In genomic region chr6:35916893-35917292, GRCh38 we compare ENCODE assay signal across 7 cellular contexts. TPM values are rescaled to one million over a fixed set of nuclear protein-coding genes. Genes with fewer than 3 reads are reported as not detected.
DNase-seq lines count a peak whose midpoint lies in the region; ATAC-seq and TF ChIP-seq lines count a peak whose summit lies in the region.
"Not testable (repeated sequence)": the region's sequence is repeated elsewhere in the genome, so short reads cannot be mapped to it uniquely, and the experiment has no call there.

No MANE protein-coding gene starts in this region.

- not testable (repeated sequence) for H3F3A ChIP-seq in Loucy (ENCODE audit: low read depth); SU-DHL-6 (ENCODE audit: insufficient read depth)

- CTCF ChIA-PET in CD8-positive, alpha-beta T cell (lab: Charles Lee); activated CD8-positive, alpha-beta T cell treated with anti-CD3 and anti-CD28 coated beads for 36 hours (lab: Charles Lee): not testable (repeated sequence)

- not testable (repeated sequence) for H3K27me3 Mint-ChIP-seq in CD8-positive, alpha-beta T cell (ENCODE audit: low read depth); activated CD8-positive, alpha-beta T cell treated with anti-CD3 and anti-CD28 coated beads for 36 hours; activated naive CD4-positive, alpha-beta T cell treated with anti-CD3 and anti-CD28 coated beads, Interleukin-2, amount 50 U/mL, for 24 hours; osteocyte (ENCODE audit: unreplicated experiment)

- H3K9me3 Mint-ChIP-seq in CD8-positive, alpha-beta T cell; activated CD8-positive, alpha-beta T cell treated with anti-CD3 and anti-CD28 coated beads for 36 hours; activated naive CD4-positive, alpha-beta T cell treated with anti-CD3 and anti-CD28 coated beads, Interleukin-2, amount 50 U/mL, for 24 hours; osteocyte (ENCODE audit: unreplicated experiment): not testable (repeated sequence)

- not testable (repeated sequence) for ATAC-seq in CD8-positive, alpha-beta T cell; activated CD8-positive, alpha-beta T cell treated with anti-CD3 and anti-CD28 coated beads for 36 hours

- H3K36me3 Mint-ChIP-seq in CD8-positive, alpha-beta T cell: peaks cover 35% of the 10 kb centered on the region
- H3K36me3 Mint-ChIP-seq in activated CD8-positive, alpha-beta T cell treated with anti-CD3 and anti-CD28 coated beads for 36 hours (ENCODE audit: low read depth): peaks cover 49% of the 10 kb centered on the region
- peaks cover 11% of the 10 kb centered on the region for H3K36me3 Mint-ChIP-seq in activated naive CD4-positive, alpha-beta T cell treated with anti-CD3 and anti-CD28 coated beads, Interleukin-2, amount 50 U/mL, for 24 hours
- not testable (repeated sequence) for H3K36me3 Mint-ChIP-seq in osteocyte (ENCODE audit: unreplicated experiment)

- DNase-seq in CD8-positive, alpha-beta T cell; activated CD8-positive, alpha-beta T cell treated with anti-CD3 and anti-CD28 coated beads for 36 hours: not testable (repeated sequence)
- DNase-seq in osteocyte (ENCODE audit: extremely low spot score, unreplicated experiment): peak; percentile 8

- H3K27ac Mint-ChIP-seq in CD8-positive, alpha-beta T cell: peak overlapping the region; percentile 37
- peak overlapping the region; percentile 38 for H3K27ac Mint-ChIP-seq in activated CD8-positive, alpha-beta T cell treated with anti-CD3 and anti-CD28 coated beads for 36 hours
- H3K27ac Mint-ChIP-seq in activated naive CD4-positive, alpha-beta T cell treated with anti-CD3 and anti-CD28 coated beads, Interleukin-2, amount 50 U/mL, for 24 hours; osteocyte (ENCODE audit: unreplicated experiment): not testable (repeated sequence)

- H3K79me2 ChIP-seq in Loucy (ENCODE audit: insufficient read depth, low read length): peaks cover 90% of the 10 kb centered on the region
- peaks cover 88% of the 10 kb centered on the region for H3K79me2 ChIP-seq in SU-DHL-6 (ENCODE audit: insufficient read depth, low read length)

- H3K27ac ChIP-seq in CD8-positive, alpha-beta T cell (ENCODE audit: low read depth, low read length); SU-DHL-6 (ENCODE audit: low read depth, low read length); iPS-20b (ENCODE audit: low read length): not testable (repeated sequence)

- H3K4me1 Mint-ChIP-seq in CD8-positive, alpha-beta T cell (ENCODE audit: low read depth): peaks cover 41% of the 10 kb centered on the region
- H3K4me1 Mint-ChIP-seq in activated CD8-positive, alpha-beta T cell treated with anti-CD3 and anti-CD28 coated beads for 36 hours (ENCODE audit: low read depth): peaks cover 25% of the 10 kb centered on the region
- H3K4me1 Mint-ChIP-seq in activated naive CD4-positive, alpha-beta T cell treated with anti-CD3 and anti-CD28 coated beads, Interleukin-2, amount 50 U/mL, for 24 hours: peaks cover 31% of the 10 kb centered on the region
- peaks cover 57% of the 10 kb centered on the region for H3K4me1 Mint-ChIP-seq in osteocyte (ENCODE audit: unreplicated experiment)

- H3K4me3 Mint-ChIP-seq in CD8-positive, alpha-beta T cell; osteocyte (ENCODE audit: unreplicated experiment): not testable (repeated sequence)
- H3K4me3 Mint-ChIP-seq in activated CD8-positive, alpha-beta T cell treated with anti-CD3 and anti-CD28 coated beads for 36 hours: peak overlapping the region; percentile 18
- H3K4me3 Mint-ChIP-seq in activated naive CD4-positive, alpha-beta T cell treated with anti-CD3 and anti-CD28 coated beads, Interleukin-2, amount 50 U/mL, for 24 hours: peak overlapping the region; percentile 38

- not testable (repeated sequence) for H2AFZ ChIP-seq in Loucy (ENCODE audit: low read length); SU-DHL-6 (ENCODE audit: low read depth, low read length, severe bottlenecking)

- H4K20me1 ChIP-seq in Loucy (ENCODE audit: insufficient read depth, low read length, poor library complexity, severe bottlenecking): peaks cover 61% of the 10 kb centered on the region
- peaks cover 15% of the 10 kb centered on the region for H4K20me1 ChIP-seq in SU-DHL-6 (ENCODE audit: low read depth, low read length)

- intact Hi-C loops in CD8-positive, alpha-beta T cell (cut with DNase I, micrococcal nuclease): loop anchor here in 1 of 2 experiments (5.0 kb wide), 1 partner anchor 280 kb away; the partner anchor contains the start of gene BRPF3
- intact Hi-C loops in activated CD8-positive, alpha-beta T cell treated with anti-CD3 and anti-CD28 coated beads for 36 hours (cut with micrococcal nuclease): not testable (repeated sequence)

- not testable (repeated sequence) for H3K27me3 ChIP-seq in CD8-positive, alpha-beta T cell (ENCODE audit: insufficient read depth, low read length); Loucy (ENCODE audit: insufficient read depth, low read length, poor library complexity, severe bottlenecking); SU-DHL-6 (ENCODE audit: low read length); iPS-20b (ENCODE audit: insufficient read depth, low read length)

- peaks cover 19% of the 10 kb centered on the region for H3K4me1 ChIP-seq in CD8-positive, alpha-beta T cell (ENCODE audit: insufficient read depth, low read length)
- H3K4me1 ChIP-seq in Loucy (ENCODE audit: insufficient read depth, low read length, poor library complexity, severe bottlenecking): peaks cover 30% of the 10 kb centered on the region
- not testable (repeated sequence) for H3K4me1 ChIP-seq in iPS-20b (ENCODE audit: insufficient read depth, low read length)

- POLR2A ChIA-PET in CD8-positive, alpha-beta T cell (lab: Charles Lee): not testable (repeated sequence)
- POLR2A ChIA-PET in activated CD8-positive, alpha-beta T cell treated with anti-CD3 and anti-CD28 coated beads for 36 hours (lab: Charles Lee): interaction anchor here (0.6 to 1.6 kb wide), 4 partner anchors 9 to 184 kb away, joined by 3 to 5 read pairs (median 4); partner anchors contain the start of gene MAPK14

- H3K4me2 ChIP-seq in Loucy (ENCODE audit: low read depth, low read length, poor library complexity, severe bottlenecking): peak overlapping the region; percentile 78
- peak overlapping the region; percentile 81 for H3K4me2 ChIP-seq in SU-DHL-6 (ENCODE audit: low read depth, low read length, poor library complexity, severe bottlenecking)

- not testable (repeated sequence) for H3K9me2 ChIP-seq in Loucy (replicated peaks; ENCODE audit: low read depth, low read length); SU-DHL-6 (replicated peaks; ENCODE audit: insufficient read depth, low read length)

- TF ChIP-seq CTCF in CD8-positive, alpha-beta T cell (IDR thresholded peaks at IDR 0.05); Loucy (conservative IDR thresholded peaks at IDR 0.05; ENCODE audit: low read length); SU-DHL-6 (IDR thresholded peaks at IDR 0.05; ENCODE audit: insufficient read depth, low read length, poor library complexity, severe bottlenecking); activated CD8-positive, alpha-beta T cell treated with anti-CD3 and anti-CD28 coated beads for 36 hours (IDR thresholded peaks at IDR 0.05); osteocyte (IDR thresholded peaks at IDR 0.05): not testable (repeated sequence)

- peak overlapping the region; percentile 92 for H3K9ac ChIP-seq in Loucy (ENCODE audit: low read depth, low read length, poor library complexity, severe bottlenecking)
- peak overlapping the region; percentile 78; the same call in 1 of the 2 replicates for H3K9ac ChIP-seq in SU-DHL-6 (ENCODE audit: low read length)
- not testable (repeated sequence) for H3K9ac ChIP-seq in iPS-20b (ENCODE audit: low read depth, low read length)

- not testable (repeated sequence) for H3K36me3 ChIP-seq in CD8-positive, alpha-beta T cell (ENCODE audit: insufficient read depth, low read length)
- H3K36me3 ChIP-seq in Loucy (ENCODE audit: insufficient read depth, low read length) (peaks cover 18% of the 10 kb centered on the region; the same call in 1 of the 2 replicates), SU-DHL-6 (ENCODE audit: low read length) (peaks cover 47% of the 10 kb centered on the region), iPS-20b (ENCODE audit: insufficient read depth, low read depth, low read length) (peaks cover 56% of the 10 kb centered on the region)

- H3K9me3 ChIP-seq in CD8-positive, alpha-beta T cell (ENCODE audit: low read length); Loucy (ENCODE audit: insufficient read depth, low read depth, low read length); SU-DHL-6 (ENCODE audit: insufficient read depth, low read length); iPS-20b (ENCODE audit: insufficient read depth, low read depth, low read length): not testable (repeated sequence)

- not testable (repeated sequence) for H3K4me3 ChIP-seq in CD8-positive, alpha-beta T cell (ENCODE audit: low read depth, low read length); SU-DHL-6 (ENCODE audit: insufficient read depth, low read length, poor library complexity, severe bottlenecking)
- H3K4me3 ChIP-seq in Loucy (ENCODE audit: low read length, poor library complexity, severe bottlenecking) (peak overlapping the region; percentile 90), iPS-20b (ENCODE audit: low read length) (0 out of 2 replicates have a peak overlapping the region, but pooled peaks have one; percentile 1)

RNA-seq across cellular contexts. Expression of gene SRPK1, which starts 4.0 kb away (rescaled TPM):
- 10 to 100 TPM; 21.0 to 22.7 TPM for total RNA-seq in CD8-positive, alpha-beta T cell
- total RNA-seq in activated CD8-positive, alpha-beta T cell treated with anti-CD3 and anti-CD28 coated beads for 36 hours: 100 to 1,000 TPM; 117 to 133 TPM
- total RNA-seq in osteocyte: 36.0 and 39.1 TPM in 2 replicates
